ENCODE assay signal across 3 cellular contexts in genomic region chr3:135916310-135916709, GRCh38.
TF ChIP-seq lines count a peak whose summit lies in the region.

No MANE protein-coding gene starts in this region.

TF ChIP-seq in IMR-90, 13 proteins besides CTCF, POLR2A, EP300 and RAD21:
- TF ChIP-seq MAFK (IDR thresholded peaks at IDR 0.05; ENCODE audit: low read depth, low read length) (peak; percentile 99), RFX5 (IDR thresholded peaks at IDR 0.05; ENCODE audit: low read depth, low read length) (no peak), RCOR1 (IDR thresholded peaks at IDR 0.05; ENCODE audit: insufficient replicate concordance, low read length) (no peak), SMC3 (IDR thresholded peaks at IDR 0.05; ENCODE audit: low read depth, low read length) (no peak)
- TF ChIP-seq, protein P1, sequence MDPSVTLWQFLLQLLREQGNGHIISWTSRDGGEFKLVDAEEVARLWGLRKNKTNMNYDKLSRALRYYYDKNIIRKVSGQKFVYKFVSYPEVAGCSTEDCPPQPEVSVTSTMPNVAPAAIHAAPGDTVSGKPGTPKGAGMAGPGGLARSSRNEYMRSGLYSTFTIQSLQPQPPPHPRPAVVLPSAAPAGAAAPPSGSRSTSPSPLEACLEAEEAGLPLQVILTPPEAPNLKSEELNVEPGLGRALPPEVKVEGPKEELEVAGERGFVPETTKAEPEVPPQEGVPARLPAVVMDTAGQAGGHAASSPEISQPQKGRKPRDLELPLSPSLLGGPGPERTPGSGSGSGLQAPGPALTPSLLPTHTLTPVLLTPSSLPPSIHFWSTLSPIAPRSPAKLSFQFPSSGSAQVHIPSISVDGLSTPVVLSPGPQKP (IDR thresholded peaks at IDR 0.05; ENCODE audit: borderline replicate concordance, low read depth, low read length): no peak
- TF ChIP-seq, protein P2, sequence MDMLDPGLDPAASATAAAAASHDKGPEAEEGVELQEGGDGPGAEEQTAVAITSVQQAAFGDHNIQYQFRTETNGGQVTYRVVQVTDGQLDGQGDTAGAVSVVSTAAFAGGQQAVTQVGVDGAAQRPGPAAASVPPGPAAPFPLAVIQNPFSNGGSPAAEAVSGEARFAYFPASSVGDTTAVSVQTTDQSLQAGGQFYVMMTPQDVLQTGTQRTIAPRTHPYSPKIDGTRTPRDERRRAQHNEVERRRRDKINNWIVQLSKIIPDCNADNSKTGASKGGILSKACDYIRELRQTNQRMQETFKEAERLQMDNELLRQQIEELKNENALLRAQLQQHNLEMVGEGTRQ (IDR thresholded peaks at IDR 0.05; ENCODE audit: low read depth, low read length): no peak

TF ChIP-seq in K562, 482 proteins besides CTCF, POLR2A, EP300 and RAD21:
- TF ChIP-seq MAFK (IDR thresholded peaks at IDR 0.05; ENCODE audit: low read length) (peak; percentile 91), ZNF717 (CRISPR knock-in tag; IDR thresholded peaks at IDR 0.05) (no peak), ZNF316 (IDR thresholded peaks at IDR 0.05) (peak; percentile 83), MAFG (tag; conservative IDR thresholded peaks at IDR 0.05) (peak; percentile 73), C11orf30 (IDR thresholded peaks at IDR 0.05; ENCODE audit: low read depth) (peak; percentile 64), MAFF (IDR thresholded peaks at IDR 0.05; ENCODE audit: low read length) (peak; percentile 88)
- TF ChIP-seq, protein P3, sequence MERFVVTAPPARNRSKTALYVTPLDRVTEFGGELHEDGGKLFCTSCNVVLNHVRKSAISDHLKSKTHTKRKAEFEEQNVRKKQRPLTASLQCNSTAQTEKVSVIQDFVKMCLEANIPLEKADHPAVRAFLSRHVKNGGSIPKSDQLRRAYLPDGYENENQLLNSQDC (CRISPR knock-in tag; IDR thresholded peaks at IDR 0.05): no peak
- TF ChIP-seq, protein P4, sequence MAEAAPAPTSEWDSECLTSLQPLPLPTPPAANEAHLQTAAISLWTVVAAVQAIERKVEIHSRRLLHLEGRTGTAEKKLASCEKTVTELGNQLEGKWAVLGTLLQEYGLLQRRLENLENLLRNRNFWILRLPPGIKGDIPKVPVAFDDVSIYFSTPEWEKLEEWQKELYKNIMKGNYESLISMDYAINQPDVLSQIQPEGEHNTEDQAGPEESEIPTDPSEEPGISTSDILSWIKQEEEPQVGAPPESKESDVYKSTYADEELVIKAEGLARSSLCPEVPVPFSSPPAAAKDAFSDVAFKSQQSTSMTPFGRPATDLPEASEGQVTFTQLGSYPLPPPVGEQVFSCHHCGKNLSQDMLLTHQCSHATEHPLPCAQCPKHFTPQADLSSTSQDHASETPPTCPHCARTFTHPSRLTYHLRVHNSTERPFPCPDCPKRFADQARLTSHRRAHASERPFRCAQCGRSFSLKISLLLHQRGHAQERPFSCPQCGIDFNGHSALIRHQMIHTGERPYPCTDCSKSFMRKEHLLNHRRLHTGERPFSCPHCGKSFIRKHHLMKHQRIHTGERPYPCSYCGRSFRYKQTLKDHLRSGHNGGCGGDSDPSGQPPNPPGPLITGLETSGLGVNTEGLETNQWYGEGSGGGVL (CRISPR knock-in tag; IDR thresholded peaks at IDR 0.05): no peak

TF ChIP-seq in HepG2, 621 proteins besides CTCF, POLR2A, EP300 and RAD21:
- TF ChIP-seq MAFK (conservative IDR thresholded peaks at IDR 0.05 in 1 of 2, IDR thresholded peaks at IDR 0.05 in 1 of 2; ENCODE audit: low read length in 2 of 2): peak; percentile 97 to 99
- TF ChIP-seq MAFF (IDR thresholded peaks at IDR 0.05; ENCODE audit: low read depth, low read length): peak; percentile 98
- TF ChIP-seq, protein P5, sequence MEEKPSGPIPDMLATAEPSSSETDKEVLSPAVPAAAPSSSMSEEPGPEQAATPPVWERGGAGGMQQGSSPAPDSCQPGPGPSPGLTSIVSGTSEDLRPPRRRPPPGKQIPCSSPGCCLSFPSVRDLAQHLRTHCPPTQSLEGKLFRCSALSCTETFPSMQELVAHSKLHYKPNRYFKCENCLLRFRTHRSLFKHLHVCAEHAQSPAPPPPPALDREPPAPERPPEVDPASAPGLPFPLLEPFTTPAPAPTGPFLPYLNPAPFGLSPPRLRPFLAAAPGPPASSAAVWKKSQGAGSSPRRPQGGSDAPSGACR (CRISPR knock-in tag; IDR thresholded peaks at IDR 0.05): no peak
